Comparison of ENCODE assay signal across 17 cellular contexts in the genomic region with DNA sequence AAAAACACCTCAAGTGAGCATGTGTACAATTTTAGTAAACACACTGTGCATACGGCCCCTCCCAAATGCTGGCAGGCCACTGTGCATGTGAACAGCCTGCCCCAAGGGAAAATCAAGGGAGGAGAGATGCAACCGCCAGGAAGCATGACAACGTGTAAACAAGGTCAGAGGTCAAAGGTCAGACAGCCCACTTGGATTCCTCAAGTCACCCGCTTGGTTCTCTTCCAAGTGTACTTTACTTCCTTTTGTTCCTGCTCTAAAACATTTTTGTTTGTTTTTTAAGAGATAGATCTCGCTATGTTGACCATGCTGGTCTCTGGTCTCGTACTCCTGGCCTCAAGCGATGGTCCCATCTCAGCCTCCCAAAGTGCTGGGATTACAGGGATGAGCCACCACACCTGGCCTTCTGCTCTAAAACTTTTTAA.
"Had no signal": no experiment of that assay in that cellular context is flagged by ENCODE, and none has a peak within 500 bp of the region (broad histone marks: within the 10 kb centered on the region; RNA-seq: fewer than 3 reads in every experiment).

No MANE protein-coding gene starts in this region.

- H3K4me1 ChIP-seq: ascending aorta, gastrocnemius medialis, heart right ventricle, stomach had no signal

- H3K27ac ChIP-seq: ascending aorta, gastrocnemius medialis, heart right ventricle, neutrophil, skin epidermis, stomach, WERI-Rb-1 had no signal

- DNase-seq: activated CD4-positive, alpha-beta T cell treated with anti-CD3 and anti-CD28 coated beads for 4 hours; activated CD8-positive, alpha-beta memory T cell treated with anti-CD3 and anti-CD28 coated beads, Interleukin-2, amount 50 U/mL, for 48 hours; activated CD8-positive, alpha-beta T cell treated with anti-CD3 and anti-CD28 coated beads, Interleukin-2, amount 10 ng/mL, durations not matched to agents 7 days and 5 days; activated naive CD4-positive, alpha-beta T cell treated with Interleukin-2 at 50 U/mL for 16 hours; activated naive CD8-positive, alpha-beta T cell treated with anti-CD3 and anti-CD28 coated beads, Interleukin-2, amount 50 U/mL, for 24 hours; cortex of kidney; effector memory CD4-positive, alpha-beta T cell; gastrocnemius medialis; heart right ventricle; naive B cell; posterior cingulate gyrus; stomach; WERI-Rb-1 had no signal

- H3K9me3 ChIP-seq: ascending aorta, gastrocnemius medialis, heart right ventricle, neutrophil, stomach had no signal

- H3K27me3 ChIP-seq: ascending aorta, neutrophil had no signal

- H3K36me3 ChIP-seq: ascending aorta, gastrocnemius medialis, heart right ventricle, neutrophil, stomach, WERI-Rb-1 had no signal

- ATAC-seq: activated CD8-positive, alpha-beta T cell treated with anti-CD3 and anti-CD28 coated beads, Interleukin-2, amount 10 ng/mL, durations not matched to agents 7 days and 5 days; activated naive CD8-positive, alpha-beta T cell treated with anti-CD3 and anti-CD28 coated beads, Interleukin-2, amount 50 U/mL, for 24 hours; gastrocnemius medialis; heart right ventricle had no signal

- H3K4me3 ChIP-seq: ascending aorta, gastrocnemius medialis, heart right ventricle, skin epidermis, stomach had no signal

- FAIRE-seq: keratinocyte had no signal
